ENCODE assay signal across 9 cellular contexts in genomic region chr1:203186446-203187305, GRCh38. TPM values are rescaled to one million over a fixed set of nuclear protein-coding genes. Genes with fewer than 3 reads are reported as not detected.
DNase-seq lines count a peak whose midpoint lies in the region; ATAC-seq, FAIRE-seq and TF ChIP-seq lines count a peak whose summit lies in the region.
"Had no signal": no experiment of that assay in that cellular context is flagged by ENCODE, and none has a peak within 500 bp of the region (broad histone marks: within the 10 kb centered on the region; RNA-seq: fewer than 3 reads in every experiment).

Gene CHI3L1 (minus strand): TSS chr1:203186704. CDS start chr1:203186623, 81 bp downstream.

- H3K9me3 ChIP-seq in HUES48 (ENCODE audit: control insufficient read depth, insufficient read depth, low read length) = no peaks in the 10 kb centered on the region
- no peaks in the 10 kb centered on the region for H3K9me3 ChIP-seq in iPS-20b (ENCODE audit: insufficient read depth, low read depth, low read length)

- DNase-seq in WTC11 (ENCODE audit: low spot score) (no peak), renal cortical epithelial cell (ENCODE audit: low read depth) (peak; percentile 59), RCC 7860 (ENCODE audit: low spot score) (no peak), NCI-H146 (lab: John Stamatoyannopoulos, UW) (no peak), SHP77 treated with DMSO at 0.1 percent for 48 hours (lab: John Stamatoyannopoulos, UW) (no peak), dedifferentiated amniotic fluid mesenchymal stem cell (ENCODE audit: extremely low spot score) (no peak)
- DNase-seq: activated T-cell treated with anti-CD3 and anti-CD28 coated beads, Interleukin-2, amount 50 U/mL, for 48 hours had no signal

- H3K4me1 ChIP-seq in HUES48 (ENCODE audit: control insufficient read depth, insufficient read depth, low read length) (peaks cover 23% of the 10 kb centered on the region), iPS-20b (ENCODE audit: insufficient read depth, low read length) (peaks cover 21% of the 10 kb centered on the region)

- peaks cover 32% of the 10 kb centered on the region for H3K4me1 Mint-ChIP-seq in WTC11

- H3K4me3 ChIP-seq in HUES48 (ENCODE audit: low read depth, low read length) = no peak within 1 kb of the TSS
- 0 out of 2 replicates have a peak within 1 kb of the TSS, but pooled peaks have one; percentile 6 for H3K4me3 ChIP-seq in iPS-20b (ENCODE audit: low read length)

- peaks cover 2% of the 10 kb centered on the region; the same call in 1 of the 2 replicates for H3K27me3 Mint-ChIP-seq in WTC11 (ENCODE audit: low read depth)

- H3K4me3 Mint-ChIP-seq in WTC11 = peak within 1 kb of the TSS; percentile 32; the same call in 1 of the 2 replicates

- no peak within 1 kb of the TSS for H3K9ac ChIP-seq in HUES48 (ENCODE audit: low read depth, low read length)
- peak within 1 kb of the TSS; percentile 48; the same call in 1 of the 2 replicates for H3K9ac ChIP-seq in iPS-20b (ENCODE audit: low read depth, low read length)

- TF ChIP-seq CTCF in WTC11 (IDR thresholded peaks at IDR 0.05) = no peak

- H3K9me3 Mint-ChIP-seq in WTC11 = no peaks in the 10 kb centered on the region

- H3K27ac Mint-ChIP-seq in WTC11 = no peak within 1 kb of the TSS

- peak within 1 kb of the TSS; percentile 55 for H3K27ac ChIP-seq in HUES48 (ENCODE audit: low read depth, low read length)
- no peak within 1 kb of the TSS for H3K27ac ChIP-seq in iPS-20b (ENCODE audit: low read length)

- no peak for FAIRE-seq in RCC 7860 (lab: Jason Lieb, UNC)

- POLR2A ChIA-PET in WTC11 (lab: Charles Lee) = no interaction called here

- H3K27me3 ChIP-seq in HUES48 (ENCODE audit: control insufficient read depth, insufficient read depth, low read length) (0 out of 2 replicates have a peak, but pooled peaks cover 5% of the 10 kb centered on the region), iPS-20b (ENCODE audit: insufficient read depth, low read length) (no peaks in the 10 kb centered on the region)

- no peaks in the 10 kb centered on the region for H3K36me3 ChIP-seq in HUES48 (ENCODE audit: control insufficient read depth, insufficient read depth, low read length)
- H3K36me3 ChIP-seq in iPS-20b (ENCODE audit: insufficient read depth, low read depth, low read length) = no peaks in the 10 kb centered on the region

- CTCF ChIA-PET in WTC11 (lab: Charles Lee) = interaction anchor here (0.9 to 3.9 kb wide), 13 partner anchors 8 to 147 kb away, joined by 3 to 25 read pairs (median 7); partner anchors contain the start of gene ADORA1

- no peaks in the 10 kb centered on the region for H3K36me3 Mint-ChIP-seq in WTC11

- peak; percentile 65 for ATAC-seq in WTC11

TF ChIP-seq in WTC11, 78 proteins besides CTCF, POLR2A, EP300 and RAD21 (continues in another document):
- TF ChIP-seq CREB1 (CRISPR knock-in tag; IDR thresholded peaks at IDR 0.05) (no peak), ZNF416 (CRISPR knock-in tag; IDR thresholded peaks at IDR 0.05) (no peak), ELF4 (CRISPR knock-in tag; IDR thresholded peaks at IDR 0.05; ENCODE audit: low read depth) (no peak), ZNF671 (CRISPR knock-in tag; IDR thresholded peaks at IDR 0.05) (no peak), ZNF263 (CRISPR knock-in tag; IDR thresholded peaks at IDR 0.05; ENCODE audit: low read depth) (no peak), NR3C1 (CRISPR knock-in tag; conservative IDR thresholded peaks at IDR 0.05; ENCODE audit: low read depth) (no peak), TEAD1 (CRISPR knock-in tag; IDR thresholded peaks at IDR 0.05) (no peak), AR (CRISPR knock-in tag; IDR thresholded peaks at IDR 0.05) (no peak), FOXP4 (CRISPR knock-in tag; IDR thresholded peaks at IDR 0.05) (no peak), USF1 (CRISPR knock-in tag; IDR thresholded peaks at IDR 0.05) (no peak), ERG (CRISPR knock-in tag; IDR thresholded peaks at IDR 0.05) (no peak), GABPB1 (CRISPR knock-in tag; IDR thresholded peaks at IDR 0.05) (no peak), ZBTB43 (CRISPR knock-in tag; IDR thresholded peaks at IDR 0.05) (no peak), ZSCAN18 (CRISPR knock-in tag; IDR thresholded peaks at IDR 0.05) (no peak)

RNA-seq across cellular contexts. Expression of gene CHI3L1, which starts in this region (rescaled TPM):
- 0.24 to 0.41 TPM (median 0.27 TPM) in 3 replicates for total RNA-seq in WTC11 (2021)
- 0.10 and 0.69 TPM in 2 replicates for total RNA-seq in renal cortical epithelial cell

Comparison
In these comparisons a context has a peak if more than half of its experiments do, and no peak if none do; other contexts are left out.
1. Peak in ATAC-seq in WTC11; RNA of the gene not detected or under 1 TPM.
2. Peak in DNase-seq in renal cortical epithelial cell; RNA of the gene not detected or under 1 TPM.